Comparison of ENCODE assay signal across 1 cellular context in the genomic region with DNA sequence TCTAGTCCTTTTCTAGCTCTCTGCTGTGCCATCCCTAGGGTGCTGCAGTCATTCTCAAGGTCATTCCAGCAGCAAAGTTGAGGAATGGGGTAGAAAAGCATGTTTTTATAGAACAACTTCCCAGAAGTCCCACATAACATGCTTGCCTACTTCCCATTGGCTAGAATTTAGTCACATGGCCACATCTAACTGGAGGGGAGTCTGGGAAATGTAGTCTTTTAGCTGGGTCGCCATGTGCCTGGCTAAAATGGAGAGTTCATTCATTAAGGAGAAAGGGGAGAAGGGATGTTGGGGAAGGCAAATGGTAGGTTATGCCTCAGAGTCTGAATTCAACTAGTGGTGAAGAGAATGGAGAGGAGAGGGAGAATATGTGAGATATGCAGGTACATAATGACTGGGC.
A peak's percentile ranks its signal among the peaks of the same experiment; 100 is the strongest.
TF ChIP-seq lines count a peak whose summit lies in the region.

No MANE protein-coding gene starts in this region.

TF ChIP-seq in H1, 55 proteins besides CTCF, POLR2A, EP300 and RAD21 (continued from another document):
- TF ChIP-seq, protein P1, sequence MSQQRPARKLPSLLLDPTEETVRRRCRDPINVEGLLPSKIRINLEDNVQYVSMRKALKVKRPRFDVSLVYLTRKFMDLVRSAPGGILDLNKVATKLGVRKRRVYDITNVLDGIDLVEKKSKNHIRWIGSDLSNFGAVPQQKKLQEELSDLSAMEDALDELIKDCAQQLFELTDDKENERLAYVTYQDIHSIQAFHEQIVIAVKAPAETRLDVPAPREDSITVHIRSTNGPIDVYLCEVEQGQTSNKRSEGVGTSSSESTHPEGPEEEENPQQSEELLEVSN (IDR thresholded peaks at IDR 0.05) = peak; percentile 38; the same call in 1 of the 2 replicates
- no peak for TF ChIP-seq SIN3A (conservative IDR thresholded peaks at IDR 0.05 in 1 of 2, IDR thresholded peaks at IDR 0.05 in 1 of 2; ENCODE audit: low read depth in 1 of 2, low read length in 2 of 2)
- TF ChIP-seq CTBP2 (IDR thresholded peaks at IDR 0.05; ENCODE audit: borderline replicate concordance, insufficient read depth, insufficient read length, low read length) = no peak
- no peak for TF ChIP-seq NRF1 (IDR thresholded peaks at IDR 0.05; ENCODE audit: low read depth, low read length)
- TF ChIP-seq CREB1 (IDR thresholded peaks at IDR 0.05) = no peak
- TF ChIP-seq KDM1A (IDR thresholded peaks at IDR 0.05; ENCODE audit: borderline replicate concordance, low read length) = no peak
- TF ChIP-seq CBX8 (IDR thresholded peaks at IDR 0.05; ENCODE audit: borderline replicate concordance, low read depth, low read length) = no peak
- peak; percentile 66 for TF ChIP-seq SIX5 (IDR thresholded peaks at IDR 0.05; ENCODE audit: low read depth, low read length)
- TF ChIP-seq, protein P2, sequence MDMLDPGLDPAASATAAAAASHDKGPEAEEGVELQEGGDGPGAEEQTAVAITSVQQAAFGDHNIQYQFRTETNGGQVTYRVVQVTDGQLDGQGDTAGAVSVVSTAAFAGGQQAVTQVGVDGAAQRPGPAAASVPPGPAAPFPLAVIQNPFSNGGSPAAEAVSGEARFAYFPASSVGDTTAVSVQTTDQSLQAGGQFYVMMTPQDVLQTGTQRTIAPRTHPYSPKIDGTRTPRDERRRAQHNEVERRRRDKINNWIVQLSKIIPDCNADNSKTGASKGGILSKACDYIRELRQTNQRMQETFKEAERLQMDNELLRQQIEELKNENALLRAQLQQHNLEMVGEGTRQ (IDR thresholded peaks at IDR 0.05; ENCODE audit: low read length) = peak; percentile 91
